13 cellular contexts compared by ENCODE assay signal in genomic region chr22:30265131-30265720, GRCh38. TPM values are rescaled to one million over a fixed set of nuclear protein-coding genes. Genes with fewer than 3 reads are reported as not detected.
DNase-seq lines count a peak whose midpoint lies in the region; ATAC-seq and TF ChIP-seq lines count a peak whose summit lies in the region.
"Had no signal": no experiment of that assay in that cellular context is flagged by ENCODE, and none has a peak within 500 bp of the region (broad histone marks: within the 10 kb centered on the region; RNA-seq: fewer than 3 reads in every experiment).

No MANE protein-coding gene starts in this region.

- H3K4me3 ChIP-seq in CD4-positive, alpha-beta memory T cell (ENCODE audit: low read length in 2 of 2): peak overlapping the region; percentile 85 to 96

- POLR2A ChIA-PET in CD4-positive, alpha-beta memory T cell (lab: Charles Lee; ENCODE audit: partially characterized antibody): interaction anchor here (9.0 kb wide), 1 partner anchor 20 kb away, joined by 106 read pairs; the partner anchor contains the start of gene CASTOR1
- POLR2A ChIA-PET in naive thymus-derived CD8-positive, alpha-beta T cell (lab: Charles Lee): interaction anchor here (0.5 to 6.7 kb wide), 8 partner anchors 15 to 671 kb away, joined by 3 to 51 read pairs (median 4); partner anchors contain the start of genes CASTOR1, CCDC157, RNF215 and SF3A1

- no peaks in the 10 kb centered on the region for H3K27me3 Mint-ChIP-seq in CD4-positive, alpha-beta memory T cell
- no peaks in the 10 kb centered on the region for H3K27me3 Mint-ChIP-seq in activated T-helper 17 cell treated with anti-CD3 and anti-CD28 coated beads, Interleukin-2, amount 50 U/mL, for 72 hours
- no peaks in the 10 kb centered on the region for H3K27me3 Mint-ChIP-seq in naive thymus-derived CD8-positive, alpha-beta T cell

- no peak for DNase-seq in CD4-positive, alpha-beta memory T cell
- DNase-seq in naive thymus-derived CD8-positive, alpha-beta T cell: peak in 1 of 10 donors; percentile 31
- DNase-seq in COR-L47 (lab: John Stamatoyannopoulos, UW) (no peak), foreskin melanocyte (no peak)
- DNase-seq: Calu3, NCI-H2227 treated with DMSO at 0.1 percent for 48 hours had no signal

- CTCF ChIA-PET in CD4-positive, alpha-beta memory T cell (lab: Charles Lee; ENCODE audit: partially characterized antibody): interaction anchor here (0.8 to 4.2 kb wide), 8 partner anchors 12 to 158 kb away, joined by 3 to 60 read pairs (median 4); partner anchors contain the start of genes RNF215 and SEC14L2

- H3K4me3 Mint-ChIP-seq in CD4-positive, alpha-beta memory T cell: peak overlapping the region; percentile 90 to 98 (median 94)
- H3K4me3 Mint-ChIP-seq in activated T-helper 17 cell treated with anti-CD3 and anti-CD28 coated beads, Interleukin-2, amount 50 U/mL, for 72 hours: peak overlapping the region; percentile 95
- H3K4me3 Mint-ChIP-seq in naive thymus-derived CD8-positive, alpha-beta T cell: peak overlapping the region; percentile 43 to 99 (median 94)
- H3K4me3 Mint-ChIP-seq: brain had no signal

- H3K9me3 ChIP-seq in CD4-positive, alpha-beta memory T cell (ENCODE audit: control insufficient read depth in 1 of 2, low read length in 2 of 2): no peaks in the 10 kb centered on the region
- H3K9me3 ChIP-seq: suprapubic skin had no signal

- peaks cover 4 to 25% of the 10 kb centered on the region in 2 donors for H3K36me3 Mint-ChIP-seq in CD4-positive, alpha-beta memory T cell
- H3K36me3 Mint-ChIP-seq in activated T-helper 17 cell treated with anti-CD3 and anti-CD28 coated beads, Interleukin-2, amount 50 U/mL, for 72 hours (ENCODE audit: low read depth): peaks cover 84% of the 10 kb centered on the region
- peaks cover 0 to 5% (median 0%) of the 10 kb centered on the region in 3 donors for H3K36me3 Mint-ChIP-seq in naive thymus-derived CD8-positive, alpha-beta T cell
- H3K36me3 Mint-ChIP-seq: brain had no signal

- ATAC-seq in GM21619 (IDR thresholded peaks at IDR 0.05; ENCODE audit: unreplicated experiment): peak; percentile 1
- no peak for ATAC-seq in activated T-helper 17 cell treated with anti-CD3 and anti-CD28 coated beads, Interleukin-2, amount 50 U/mL, for 72 hours (replicated peaks)
- no peak for ATAC-seq in naive thymus-derived CD8-positive, alpha-beta T cell
- ATAC-seq in SK-N-SH treated with all-trans-retinoic acid at 6 μM for 48 hours: no peak
- ATAC-seq in HG02938 (IDR thresholded peaks at IDR 0.05; ENCODE audit: unreplicated experiment): no peak

- peak overlapping the region; percentile 98 to 100 (median 99) for H3K27ac Mint-ChIP-seq in CD4-positive, alpha-beta memory T cell
- peak overlapping the region; percentile 93 for H3K27ac Mint-ChIP-seq in activated T-helper 17 cell treated with anti-CD3 and anti-CD28 coated beads, Interleukin-2, amount 50 U/mL, for 72 hours
- H3K27ac Mint-ChIP-seq in naive thymus-derived CD8-positive, alpha-beta T cell: peak overlapping the region; percentile 94 to 100 (median 99)
- H3K27ac Mint-ChIP-seq: brain had no signal

- no peaks in the 10 kb centered on the region for H3K27me3 ChIP-seq in CD4-positive, alpha-beta memory T cell (ENCODE audit: insufficient read depth, low read length)
- H3K27me3 ChIP-seq: suprapubic skin had no signal

- H3K9me3 Mint-ChIP-seq in CD4-positive, alpha-beta memory T cell: no peaks in the 10 kb centered on the region
- no peaks in the 10 kb centered on the region for H3K9me3 Mint-ChIP-seq in activated T-helper 17 cell treated with anti-CD3 and anti-CD28 coated beads, Interleukin-2, amount 50 U/mL, for 72 hours
- H3K9me3 Mint-ChIP-seq in naive thymus-derived CD8-positive, alpha-beta T cell: no peaks in the 10 kb centered on the region

- H3K27ac ChIP-seq in CD4-positive, alpha-beta memory T cell (ENCODE audit: low read depth, low read length): peak overlapping the region; percentile 98

- H3K36me3 ChIP-seq in CD4-positive, alpha-beta memory T cell (ENCODE audit: insufficient read depth, low read length): peaks cover 4% of the 10 kb centered on the region
- H3K36me3 ChIP-seq: suprapubic skin had no signal

- H3K4me1 Mint-ChIP-seq in CD4-positive, alpha-beta memory T cell: peaks cover 28 to 64% (median 46%) of the 10 kb centered on the region in 4 donors
- H3K4me1 Mint-ChIP-seq in activated T-helper 17 cell treated with anti-CD3 and anti-CD28 coated beads, Interleukin-2, amount 50 U/mL, for 72 hours: peaks cover 29% of the 10 kb centered on the region
- H3K4me1 Mint-ChIP-seq in naive thymus-derived CD8-positive, alpha-beta T cell: peaks cover 30 to 58% (median 55%) of the 10 kb centered on the region in 4 donors

- H3K4me1 ChIP-seq in CD4-positive, alpha-beta memory T cell (ENCODE audit: insufficient read depth, low read length): peaks cover 54% of the 10 kb centered on the region

- intact Hi-C loops in CD4-positive, alpha-beta memory T cell (cut with micrococcal nuclease): no loop called here

TF ChIP-seq in SK-N-SH treated with all-trans-retinoic acid at 6 μM for 48 hours, 23 proteins besides CTCF, POLR2A, EP300 and RAD21 (continues in another document):
- TF ChIP-seq TSHZ2 (CRISPR knock-in tag; IDR thresholded peaks at IDR 0.05) (no peak), CSRNP3 (CRISPR knock-in tag; IDR thresholded peaks at IDR 0.05) (no peak), ZFP3 (CRISPR knock-in tag; IDR thresholded peaks at IDR 0.05) (no peak), SNAI2 (CRISPR knock-in tag; IDR thresholded peaks at IDR 0.05) (no peak), ISL1 (CRISPR knock-in tag; IDR thresholded peaks at IDR 0.05) (no peak), ZNF8 (CRISPR knock-in tag; IDR thresholded peaks at IDR 0.05) (no peak), ZFP30 (CRISPR knock-in tag; IDR thresholded peaks at IDR 0.05) (no peak), ESRRG (CRISPR knock-in tag; IDR thresholded peaks at IDR 0.05) (no peak), GLIS3 (CRISPR knock-in tag; IDR thresholded peaks at IDR 0.05) (no peak), TOX (CRISPR knock-in tag; IDR thresholded peaks at IDR 0.05; ENCODE audit: borderline replicate concordance) (no peak), ARNTL (CRISPR knock-in tag; IDR thresholded peaks at IDR 0.05; ENCODE audit: borderline replicate concordance, low read depth) (no peak), TCF4 (CRISPR knock-in tag; IDR thresholded peaks at IDR 0.05; ENCODE audit: borderline replicate concordance) (no peak), PPARA (CRISPR knock-in tag; IDR thresholded peaks at IDR 0.05; ENCODE audit: borderline replicate concordance) (no peak)

RNA-seq across cellular contexts. Expression of gene OSM, which starts 1.4 kb away (rescaled TPM):
- 1 to 10 TPM; 1.1 to 1.6 TPM for total RNA-seq in CD4-positive, alpha-beta memory T cell
- 100 to 1,000 TPM in 1 of 2 donors, 10 to 100 TPM in 1; 23.7 to 103 TPM for polyA plus RNA-seq in CD4-positive, alpha-beta memory T cell
- total RNA-seq in activated T-helper 17 cell treated with anti-CD3 and anti-CD28 coated beads, Interleukin-2, amount 50 U/mL, for 72 hours: 10 to 100 TPM; 41.1 to 88.6 TPM
- total RNA-seq in naive thymus-derived CD8-positive, alpha-beta T cell: 1 to 10 TPM in 1 of 2 experiments, under 1 TPM in 1; 0.81 to 1.1 TPM
- polyA plus RNA-seq in naive thymus-derived CD8-positive, alpha-beta T cell: 10 to 100 TPM in 1 of 3 donors, 1 to 10 TPM in 2; 4.4 to 11.6 (median 4.4) TPM
- total RNA-seq: Calu3 had no signal
- polyA plus RNA-seq: keratinocyte had no signal

RNA-seq across cellular contexts. Expression of gene LIF, which starts 18.7 kb away (rescaled TPM):
- total RNA-seq in CD4-positive, alpha-beta memory T cell: under 1 TPM; 0.26 to 0.58 TPM
- polyA plus RNA-seq in CD4-positive, alpha-beta memory T cell: not detected
- total RNA-seq in activated T-helper 17 cell treated with anti-CD3 and anti-CD28 coated beads, Interleukin-2, amount 50 U/mL, for 72 hours: 100 to 1,000 TPM; 175 to 300 TPM
- not detected for total RNA-seq in naive thymus-derived CD8-positive, alpha-beta T cell
- polyA plus RNA-seq in naive thymus-derived CD8-positive, alpha-beta T cell: not detected

RNA-seq across cellular contexts. Expression of gene CASTOR1, which starts 24.1 kb away (rescaled TPM):
- total RNA-seq in CD4-positive, alpha-beta memory T cell: 10 to 100 TPM; 13.7 to 14.9 TPM
- polyA plus RNA-seq in CD4-positive, alpha-beta memory T cell: 10 to 100 TPM; 11.3 to 17.5 TPM
- 1 to 10 TPM; 4.6 to 4.8 TPM for total RNA-seq in activated T-helper 17 cell treated with anti-CD3 and anti-CD28 coated beads, Interleukin-2, amount 50 U/mL, for 72 hours
- total RNA-seq in naive thymus-derived CD8-positive, alpha-beta T cell: 10 to 100 TPM; 18.0 to 20.4 TPM
- 10 to 100 TPM; 16.9 to 33.5 (median 20.8) TPM for polyA plus RNA-seq in naive thymus-derived CD8-positive, alpha-beta T cell

Comparison
In these comparisons a context has a peak if more than half of its experiments do, and no peak if none do; other contexts are left out.
1. RNA of gene OSM, which starts 1.4 kb away (total RNA-seq): 41.1 to 88.6 TPM in activated T-helper 17 cell treated with anti-CD3 and anti-CD28 coated beads, Interleukin-2, amount 50 U/mL, for 72 hours; 1.1 to 1.6 TPM in CD4-positive, alpha-beta memory T cell and 0.81 to 1.1 TPM in naive thymus-derived CD8-positive, alpha-beta T cell; every median in the first group is over 10 times any median in the second.
2. RNA of gene LIF, which starts 18.7 kb away (total RNA-seq): 175 to 300 TPM in activated T-helper 17 cell treated with anti-CD3 and anti-CD28 coated beads, Interleukin-2, amount 50 U/mL, for 72 hours; 0.26 to 0.58 TPM in CD4-positive, alpha-beta memory T cell and not detected in naive thymus-derived CD8-positive, alpha-beta T cell; every median in the first group is over 100 times any median in the second.
3. Peak in every context shown above with its lines, with median percentiles within 50 percentile points of each other: H3K27ac Mint-ChIP-seq and H3K4me3 Mint-ChIP-seq.